In the genomic region with DNA sequence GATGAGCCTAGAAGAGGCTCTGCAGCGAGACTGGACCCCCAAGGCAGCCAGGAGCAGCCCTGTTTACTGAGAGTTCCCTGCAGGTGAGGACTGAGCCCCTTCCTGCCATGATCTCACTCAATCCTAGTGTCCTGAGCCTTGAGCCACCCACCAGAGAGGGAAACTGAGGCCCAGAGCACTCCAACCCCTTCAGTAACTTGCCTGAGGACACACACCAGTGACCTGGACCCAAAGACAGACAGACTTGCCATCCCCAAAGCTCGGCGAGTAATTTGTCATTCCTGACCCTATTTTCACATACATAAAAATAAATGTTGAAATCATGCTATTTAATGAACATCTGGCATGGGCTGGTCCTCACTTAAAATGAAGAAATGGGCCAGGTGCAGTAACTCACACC, we compare ENCODE assay signal across 1 cellular context.
A peak's percentile ranks its signal among the peaks of the same experiment; 100 is the strongest.
TF ChIP-seq lines count a peak whose summit lies in the region.

No MANE protein-coding gene starts in this region.

TF ChIP-seq in GM12878, 131 proteins besides CTCF, POLR2A, EP300 and RAD21:
- TF ChIP-seq YY1 (IDR thresholded peaks at IDR 0.05; ENCODE audit: low read depth, low read length) (no peak), NFXL1 (IDR thresholded peaks at IDR 0.05; ENCODE audit: borderline replicate concordance) (peak; percentile 63), MYC (IDR thresholded peaks at IDR 0.05; ENCODE audit: insufficient read depth, insufficient read length, insufficient replicate concordance, low read length, severe bottlenecking) (no peak), KAT2A (conservative IDR thresholded peaks at IDR 0.05; ENCODE audit: control insufficient read depth, low read depth, low read length) (no peak), DPF2 (IDR thresholded peaks at IDR 0.05) (no peak), TAF1 (IDR thresholded peaks at IDR 0.05; ENCODE audit: borderline replicate concordance, low read depth, low read length) (no peak), TCF3 (IDR thresholded peaks at IDR 0.05; ENCODE audit: borderline replicate concordance, insufficient read depth, low read depth, low read length) (no peak)
